Comparison of ENCODE assay signal across 28 cellular contexts in the genomic region with DNA sequence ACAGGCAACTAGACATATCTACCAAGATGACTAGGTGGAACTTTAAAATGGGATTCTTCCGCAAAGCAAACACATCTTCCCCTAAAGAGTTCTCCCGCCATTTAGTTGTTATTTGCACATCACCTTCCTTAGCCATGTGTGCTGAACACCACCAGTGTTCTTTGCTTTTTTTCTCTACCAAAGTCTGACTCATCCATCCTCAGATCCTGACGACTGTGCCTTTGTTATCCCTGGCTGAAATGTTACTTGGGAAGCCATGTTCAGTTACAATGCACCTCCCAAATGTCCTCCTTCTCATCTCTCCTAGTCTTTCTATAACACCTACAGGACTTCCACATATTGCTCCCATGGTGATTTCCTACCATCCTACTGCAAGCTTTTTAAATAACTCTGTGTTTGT.
DNase-seq lines count a peak whose midpoint lies in the region; ATAC-seq and TF ChIP-seq lines count a peak whose summit lies in the region.
"Had no signal": no experiment of that assay in that cellular context is flagged by ENCODE, and none has a peak within 500 bp of the region (broad histone marks: within the 10 kb centered on the region; RNA-seq: fewer than 3 reads in every experiment).

No MANE protein-coding gene starts in this region.

- ATAC-seq in foreskin keratinocyte: peak; percentile 56
- ATAC-seq: GM12878, GM23338, K562, T-cell had no signal

- H3K4me1 ChIP-seq in foreskin keratinocyte: no peaks in the 10 kb centered on the region
- H3K4me1 ChIP-seq: SJSA1 had no signal

- H3K4me3 ChIP-seq in MG63: no peak overlapping the region
- H3K4me3 ChIP-seq: BLaER1 treated with 17β-estradiol and CSF1 and Interleukin-3, amounts not matched to agents 10 nM and 100 nM; GM12878; GM23338; K562; PC-9; SJSA1 had no signal

- H3K9me3 ChIP-seq in MG63: no peaks in the 10 kb centered on the region

- TF ChIP-seq CTCF in foreskin keratinocyte (conservative IDR thresholded peaks at IDR 0.05): no peak

- DNase-seq in NCI-H345 (lab: John Stamatoyannopoulos, UW): peak; percentile 13
- DNase-seq in NCI-H345 treated with DMSO at 0.1 percent for 48 hours (lab: John Stamatoyannopoulos, UW; ENCODE audit: unreplicated experiment): no peak
- DNase-seq in RKO (ENCODE audit: low spot score): peak; percentile 7
- DNase-seq in foreskin keratinocyte: peak in 1 of 2 donors; percentile 11
- DNase-seq in activated T-cell treated with anti-CD3 and anti-CD28 coated beads, Interleukin-2, amount 50 U/mL, for 1 hour: no peak
- DNase-seq in MG63: no peak
- DNase-seq in A172 (ENCODE audit: low spot score): no peak
- DNase-seq: CD4-positive, alpha-beta memory T cell; COR-L47; DMS79; EL; GDM1; H9; Kasumi-1; NCI-H1105 treated with DMSO at 0.1 percent for 48 hours; NCI-H1694 treated with DMSO at 0.1 percent for 48 hours; NCI-H2107; NCI-H510A; NCI-H774; PC-9; Right ventricle myocardium superior; RPMI8226; T-cell had no signal

- no peak overlapping the region for H3K27ac ChIP-seq in foreskin keratinocyte
- H3K27ac ChIP-seq: BLaER1 treated with 17β-estradiol and CSF1 and Interleukin-3, amounts not matched to agents 10 nM and 100 nM; PC-9; SJSA1 had no signal

- H3K36me3 ChIP-seq in MG63: no peaks in the 10 kb centered on the region
- H3K36me3 ChIP-seq: BLaER1 treated with 17β-estradiol and CSF1 and Interleukin-3, amounts not matched to agents 10 nM and 100 nM; SJSA1 had no signal

- H3K27me3 ChIP-seq in foreskin keratinocyte (no peaks in the 10 kb centered on the region), MG63 (no peaks in the 10 kb centered on the region)
- H3K27me3 ChIP-seq: BLaER1 treated with 17β-estradiol and CSF1 and Interleukin-3, amounts not matched to agents 10 nM and 100 nM; SJSA1 had no signal

Comparison
In these comparisons a context has a peak if more than half of its experiments do, and no peak if none do; other contexts are left out.
1. DNase-seq: peak in NCI-H345 (single experiment) and RKO (single experiment); none in NCI-H345 treated with DMSO at 0.1 percent for 48 hours (single experiment), activated T-cell treated with anti-CD3 and anti-CD28 coated beads, Interleukin-2, amount 50 U/mL, for 1 hour (single experiment), MG63 (single experiment) and A172 (single experiment).